In the genomic region with DNA sequence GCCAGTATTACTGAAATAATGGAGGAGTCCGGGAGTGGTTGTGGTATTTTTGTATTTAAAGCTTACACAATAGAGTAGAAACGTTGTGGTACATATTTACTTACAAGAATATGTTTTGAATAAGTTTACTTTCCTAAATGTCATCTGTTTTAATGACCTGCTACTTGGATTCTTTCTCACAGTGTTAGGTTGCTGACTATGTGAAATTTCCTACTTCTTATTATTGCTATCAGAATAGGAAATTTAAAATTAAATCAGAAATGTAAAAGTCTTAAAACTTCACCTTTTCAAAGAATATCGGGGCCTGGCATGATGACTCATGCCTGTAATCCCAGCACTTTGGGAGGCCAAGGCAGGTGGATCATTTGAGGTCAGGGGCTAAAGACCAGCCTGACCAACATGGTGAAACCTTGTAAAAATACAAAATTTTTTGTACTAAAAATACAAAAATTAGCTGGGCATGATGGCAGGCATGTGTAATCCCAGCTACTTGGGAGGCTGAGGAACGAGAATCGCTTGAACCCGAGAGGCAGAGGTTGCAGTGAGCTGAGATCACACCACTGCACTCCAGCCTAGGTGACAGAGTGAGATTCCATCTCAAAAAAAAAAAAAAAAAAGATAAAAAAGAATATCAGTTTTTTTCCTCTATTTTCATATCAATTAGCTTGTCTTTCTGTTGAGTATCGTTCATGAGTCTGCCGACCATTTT, we compare ENCODE assay signal across 10 cellular contexts.
DNase-seq lines count a peak whose midpoint lies in the region; ATAC-seq and TF ChIP-seq lines count a peak whose summit lies in the region.
"Had no signal": no experiment of that assay in that cellular context is flagged by ENCODE, and none has a peak within 500 bp of the region (broad histone marks: within the 10 kb centered on the region; RNA-seq: fewer than 3 reads in every experiment).

No MANE protein-coding gene starts in this region.

- no peak for DNase-seq in activated T-cell treated with anti-CD3 and anti-CD28 coated beads, Interleukin-2, amount 50 U/mL, for 24 hours
- no peak for DNase-seq in activated T-cell treated with anti-CD3 and anti-CD28 coated beads, Interleukin-2, amount 50 U/mL, for 1 hour
- no peak for DNase-seq in T-helper 17 cell
- DNase-seq in fibroblast of villous mesenchyme (ENCODE audit: low read depth), result peak; percentile 67
- DNase-seq in AG08396 (ENCODE audit: low spot score), result no peak
- DNase-seq: dermis blood vessel endothelial cell, NCI-H748 treated with DMSO at 0.1 percent for 48 hours had no signal

- no peaks in the 10 kb centered on the region for H3K9me3 Mint-ChIP-seq in activated T-cell treated with anti-CD3 and anti-CD28 coated beads, Interleukin-2, amount 50 U/mL, for 24 hours

- TF ChIP-seq CTCF in fibroblast of villous mesenchyme (IDR thresholded peaks at IDR 0.05; ENCODE audit: insufficient read depth, low read depth, low read length), result no peak

- H3K27ac ChIP-seq in subcutaneous abdominal adipose tissue (ENCODE audit: low read depth, low read length), result peak overlapping the region; percentile 94

- H3K9ac ChIP-seq in subcutaneous abdominal adipose tissue (ENCODE audit: low read length in 5 of 5), result peak overlapping the region in 1 of 5 donors; percentile 56

- ATAC-seq in T-helper 17 cell (no peak), GM19328 (IDR thresholded peaks at IDR 0.05; ENCODE audit: unreplicated experiment) (no peak), GM21381 (IDR thresholded peaks at IDR 0.05; ENCODE audit: unreplicated experiment) (no peak)

- peaks cover 2 to 40% (median 33%) of the 10 kb centered on the region in 5 donors for H3K4me1 ChIP-seq in subcutaneous abdominal adipose tissue (ENCODE audit: control insufficient read depth in 5 of 5, insufficient read depth in 5 of 5, low read length in 5 of 5)

- peak overlapping the region; percentile 99 for H3K27ac Mint-ChIP-seq in activated T-cell treated with anti-CD3 and anti-CD28 coated beads, Interleukin-2, amount 50 U/mL, for 24 hours
- peak overlapping the region; percentile 100 for H3K27ac Mint-ChIP-seq in T-helper 17 cell

- peaks cover 71% of the 10 kb centered on the region for H3K4me1 Mint-ChIP-seq in activated T-cell treated with anti-CD3 and anti-CD28 coated beads, Interleukin-2, amount 50 U/mL, for 24 hours (ENCODE audit: low read depth)
- peaks cover 30% of the 10 kb centered on the region for H3K4me1 Mint-ChIP-seq in T-helper 17 cell

- H3K4me3 Mint-ChIP-seq in activated T-cell treated with anti-CD3 and anti-CD28 coated beads, Interleukin-2, amount 50 U/mL, for 24 hours, result peak overlapping the region; percentile 72
- no peak overlapping the region for H3K4me3 Mint-ChIP-seq in T-helper 17 cell

- no peaks in the 10 kb centered on the region for H3K36me3 ChIP-seq in subcutaneous abdominal adipose tissue (ENCODE audit: control insufficient read depth in 5 of 5, insufficient read depth in 5 of 5, low read length in 5 of 5)

- H3K27me3 Mint-ChIP-seq in activated T-cell treated with anti-CD3 and anti-CD28 coated beads, Interleukin-2, amount 50 U/mL, for 24 hours, result no peaks in the 10 kb centered on the region
- no peaks in the 10 kb centered on the region for H3K27me3 Mint-ChIP-seq in T-helper 17 cell

- no peaks in the 10 kb centered on the region for H3K27me3 ChIP-seq in subcutaneous abdominal adipose tissue (ENCODE audit: control insufficient read depth in 5 of 5, insufficient read depth in 4 of 5, low read length in 5 of 5)

- H3K9me3 ChIP-seq in T-helper 17 cell (ENCODE audit: control insufficient read depth, low read length, poor library complexity, severe bottlenecking) (no peaks in the 10 kb centered on the region), subcutaneous abdominal adipose tissue (ENCODE audit: control insufficient read depth in 5 of 5, low read length in 5 of 5) (no peaks in the 10 kb centered on the region)

- peaks cover 60% of the 10 kb centered on the region for H3K36me3 Mint-ChIP-seq in activated T-cell treated with anti-CD3 and anti-CD28 coated beads, Interleukin-2, amount 50 U/mL, for 24 hours (ENCODE audit: low read depth)
- no peaks in the 10 kb centered on the region for H3K36me3 Mint-ChIP-seq in T-helper 17 cell (ENCODE audit: low read depth)

- H3K4me3 ChIP-seq in fibroblast of villous mesenchyme (ENCODE audit: low read depth, low read length) (no peak overlapping the region), subcutaneous abdominal adipose tissue (ENCODE audit: low read depth in 1 of 5, low read length in 5 of 5) (no peak overlapping the region)
